Comparison of ENCODE assay signal across 19 cellular contexts in genomic region chr3:120425196-120425595, GRCh38. TPM values are rescaled to one million over a fixed set of nuclear protein-coding genes. Genes with fewer than 3 reads are reported as not detected.
DNase-seq lines count a peak whose midpoint lies in the region; ATAC-seq and TF ChIP-seq lines count a peak whose summit lies in the region.
"Had no signal": no experiment of that assay in that cellular context is flagged by ENCODE, and none has a peak within 500 bp of the region (broad histone marks: within the 10 kb centered on the region; RNA-seq: fewer than 3 reads in every experiment).

No MANE protein-coding gene starts in this region.

- no peak overlapping the region for H3K4me3 ChIP-seq in hepatocyte
- no peak overlapping the region for H3K4me3 ChIP-seq in suprapubic skin
- H3K4me3 ChIP-seq: left lung, pancreas, testis had no signal

- H3K4me3 Mint-ChIP-seq in HFFc6 (peak overlapping the region; percentile 29), brain (peak overlapping the region in 2 of 5 experiments; percentile 14 to 41)
- H3K4me3 Mint-ChIP-seq: activated CD4-positive, alpha-beta T cell treated with anti-CD3 and anti-CD28 coated beads, Interleukin-2, amount 10 ng/mL, durations not matched to agents 24 days and 14 days; CD4-positive, alpha-beta T cell had no signal

- H3K4me1 ChIP-seq in hepatocyte (ENCODE audit: insufficient read depth) (peaks cover 18% of the 10 kb centered on the region), suprapubic skin (peaks cover 52% of the 10 kb centered on the region)

- TF ChIP-seq POLR2A in suprapubic skin (IDR thresholded peaks at IDR 0.05) = no peak

- TF ChIP-seq CTCF in HFFc6 (IDR thresholded peaks at IDR 0.05) = no peak
- TF ChIP-seq CTCF in brain (conservative IDR thresholded peaks at IDR 0.05) = no peak
- TF ChIP-seq CTCF in hepatocyte (IDR thresholded peaks at IDR 0.05; ENCODE audit: poor library complexity) = no peak
- no peak for TF ChIP-seq CTCF in suprapubic skin (IDR thresholded peaks at IDR 0.05)

- H3K36me3 Mint-ChIP-seq in HFFc6 (ENCODE audit: low read depth) (peaks cover 72% of the 10 kb centered on the region), brain (peaks cover 7% of the 10 kb centered on the region)

- no peak for TF ChIP-seq EP300 in suprapubic skin (IDR thresholded peaks at IDR 0.05)

- 83% methylated on average over 2 of the region's 2 CpGs for WGBS in hepatocyte (ENCODE audit: low lambda C conversion rate, missing lambda C conversion rate)
- 50% methylated on average over 2 of the region's 2 CpGs for WGBS in suprapubic skin

- peak overlapping the region; percentile 9 for H3K4me2 ChIP-seq in hepatocyte

- H3K4me1 Mint-ChIP-seq in HFFc6 (ENCODE audit: low read depth) = peaks cover 99% of the 10 kb centered on the region
- H3K4me1 Mint-ChIP-seq in brain = peaks cover 94% of the 10 kb centered on the region
- H3K4me1 Mint-ChIP-seq: activated CD4-positive, alpha-beta T cell treated with anti-CD3 and anti-CD28 coated beads, Interleukin-2, amount 10 ng/mL, durations not matched to agents 24 days and 14 days had no signal

- H3K79me2 ChIP-seq in hepatocyte = peaks cover 18% of the 10 kb centered on the region

- no peak for ATAC-seq in HG03439 (IDR thresholded peaks at IDR 0.05; ENCODE audit: unreplicated experiment)

- H3K27ac ChIP-seq in hepatocyte = peak overlapping the region; percentile 73
- peak overlapping the region; percentile 49 for H3K27ac ChIP-seq in suprapubic skin
- H3K27ac ChIP-seq: left lung, pancreas had no signal

- H3K36me3 ChIP-seq in hepatocyte (replicated peaks; ENCODE audit: insufficient read depth, low read depth) = no peaks in the 10 kb centered on the region
- no peaks in the 10 kb centered on the region for H3K36me3 ChIP-seq in suprapubic skin
- H3K36me3 ChIP-seq: left lung, pancreas had no signal

- H4K20me1 ChIP-seq in hepatocyte (ENCODE audit: insufficient read depth, poor library complexity, severe bottlenecking) = no peaks in the 10 kb centered on the region

- no peaks in the 10 kb centered on the region for H3K9me2 ChIP-seq in hepatocyte (replicated peaks; ENCODE audit: insufficient read depth)

- DNase-seq in HFFc6 = no peak
- no peak for DNase-seq in hepatocyte (ENCODE audit: low spot score)
- DNase-seq in suprapubic skin (ENCODE audit: low spot score in 2 of 2) = peak in 1 of 2 donors; percentile 7
- DNase-seq in NCI-H1092 (lab: John Stamatoyannopoulos, UW) = no peak
- DNase-seq in D341Med (ENCODE audit: low spot score) = no peak
- DNase-seq in RKO (ENCODE audit: low spot score) = no peak
- DNase-seq: activated CD4-positive, alpha-beta T cell treated with anti-CD3 and anti-CD28 coated beads, Interleukin-2, amount 10 ng/mL, durations not matched to agents 24 days and 14 days; activated CD8-positive, alpha-beta memory T cell treated with anti-CD3 and anti-CD28 coated beads, Interleukin-2, amount 50 U/mL, for 48 hours; activated effector memory CD4-positive, alpha-beta T cell treated with anti-CD3 and anti-CD28 coated beads, Interleukin-2, amount 50 U/mL, for 16 hours; CD4-positive, alpha-beta T cell; DMS53; left lung; NCI-H1436 treated with DMSO at 0.1 percent for 48 hours; pancreas; stimulated activated CD4-positive, alpha-beta T cell treated with anti-CD3 and anti-CD28 coated beads, Interleukin-4, amount 100 ng/mL, for 4 hours; SW 1271; testis had no signal

- no peaks in the 10 kb centered on the region for H3K9me3 ChIP-seq in hepatocyte (ENCODE audit: low read depth)
- no peaks in the 10 kb centered on the region for H3K9me3 ChIP-seq in suprapubic skin
- H3K9me3 ChIP-seq: left lung, pancreas, testis had no signal

- H3K27me3 Mint-ChIP-seq in HFFc6 (ENCODE audit: insufficient read depth) (peaks cover 17% of the 10 kb centered on the region), brain (no peaks in the 10 kb centered on the region)

- H3K9me3 Mint-ChIP-seq in HFFc6 (no peaks in the 10 kb centered on the region), brain (no peaks in the 10 kb centered on the region)
- H3K9me3 Mint-ChIP-seq: activated CD4-positive, alpha-beta T cell treated with anti-CD3 and anti-CD28 coated beads, Interleukin-2, amount 10 ng/mL, durations not matched to agents 24 days and 14 days; CD4-positive, alpha-beta T cell had no signal

- H3K27me3 ChIP-seq in hepatocyte (no peaks in the 10 kb centered on the region), suprapubic skin (no peaks in the 10 kb centered on the region)
- H3K27me3 ChIP-seq: left lung, pancreas, testis had no signal

- peak overlapping the region; percentile 80 for H3K27ac Mint-ChIP-seq in HFFc6
- H3K27ac Mint-ChIP-seq in brain = peak overlapping the region; percentile 40 to 89 (median 71)
- H3K27ac Mint-ChIP-seq: activated CD4-positive, alpha-beta T cell treated with anti-CD3 and anti-CD28 coated beads, Interleukin-2, amount 10 ng/mL, durations not matched to agents 24 days and 14 days; CD4-positive, alpha-beta T cell had no signal

- no peak overlapping the region for H2AFZ ChIP-seq in hepatocyte

RNA-seq across cellular contexts. Expression of gene FSTL1, which starts 25.6 kb away (rescaled TPM):
- 1,000 to 10,000 TPM; 1,595 to 1,958 (median 1,726) TPM for total RNA-seq in HFFc6 (2021; fragmentation: NEBNext Ultra II Directional; extraction: Animal tissue kit (Norgen Biotek cat#: 25700))
- polyA plus RNA-seq in brain (ENCODE audit: insufficient read depth, low read depth, low replicate concordance) (22.5 TPM), hepatocyte (183 and 195 TPM in 2 replicates)
- total RNA-seq in hepatocyte (344 and 390 TPM in 2 replicates), suprapubic skin (10 to 100 TPM; 58.3 to 75.3 (median 63.9) TPM)
